In the genomic region with DNA sequence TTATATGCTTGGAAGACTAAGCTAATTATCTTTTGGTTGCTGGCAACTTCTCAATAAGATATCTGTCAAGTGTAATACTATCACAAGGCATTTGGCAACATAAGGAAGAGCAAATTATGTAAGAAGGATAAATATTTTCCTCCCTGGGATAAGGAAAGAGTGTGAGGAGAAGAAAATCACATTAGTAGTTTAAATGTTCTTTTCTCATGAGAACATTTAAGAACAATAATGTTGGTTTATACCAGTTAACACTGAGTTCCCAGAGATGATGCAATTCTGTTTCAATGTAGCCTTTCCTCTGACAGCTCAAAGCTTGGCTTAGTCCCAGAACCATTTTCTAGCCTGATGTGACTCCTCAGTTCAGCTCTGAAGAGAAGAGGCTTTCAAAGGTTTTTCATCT, we compare ENCODE assay signal across 9 cellular contexts.
DNase-seq lines count a peak whose midpoint lies in the region; ATAC-seq, FAIRE-seq and TF ChIP-seq lines count a peak whose summit lies in the region.
"Had no signal": no experiment of that assay in that cellular context is flagged by ENCODE, and none has a peak within 500 bp of the region (broad histone marks: within the 10 kb centered on the region; RNA-seq: fewer than 3 reads in every experiment).

No MANE protein-coding gene starts in this region.

- H3K36me3 ChIP-seq in brain microvascular endothelial cell (replicated peaks) (no peaks in the 10 kb centered on the region), kidney (ENCODE audit: control insufficient read depth in 1 of 2, insufficient read depth in 2 of 2, low read length in 2 of 2) (no peaks in the 10 kb centered on the region), upper lobe of left lung (no peaks in the 10 kb centered on the region), OCI-LY7 (ENCODE audit: insufficient read depth, low read length) (no peaks in the 10 kb centered on the region)

- H4K20me1 ChIP-seq in OCI-LY7 (ENCODE audit: insufficient read depth, low read length) = no peaks in the 10 kb centered on the region

- H2AFZ ChIP-seq in OCI-LY7 (ENCODE audit: low read length) = no peak overlapping the region

- in situ Hi-C loops in brain microvascular endothelial cell (cut with HindIII; ENCODE audit: low pct_ligation_motif_present, low sequenced_read_pairs) = no loop called here

- H3K9me3 ChIP-seq in kidney (ENCODE audit: control insufficient read depth in 1 of 2, low read length in 2 of 2) (peaks cover 0 to 2% of the 10 kb centered on the region in 2 donors), upper lobe of left lung (no peaks in the 10 kb centered on the region), OCI-LY7 (ENCODE audit: low read length) (no peaks in the 10 kb centered on the region)

- H3K4me2 ChIP-seq in OCI-LY7 (ENCODE audit: low read length) = no peak overlapping the region

- H3K27me3 ChIP-seq in brain microvascular endothelial cell (replicated peaks) (no peaks in the 10 kb centered on the region), upper lobe of left lung (no peaks in the 10 kb centered on the region)

- DNase-seq in NCI-H2196 (lab: John Stamatoyannopoulos, UW; ENCODE audit: unreplicated experiment) (peak; percentile 37), NCI-H2196 treated with DMSO at 0.1 percent for 48 hours (lab: John Stamatoyannopoulos, UW; ENCODE audit: unreplicated experiment) (no peak), brain microvascular endothelial cell (peak; percentile 66), kidney (no peak), upper lobe of left lung (peak in 1 of 2 donors; percentile 22), OCI-LY7 (ENCODE audit: low spot score) (no peak)
- DNase-seq: activated B cell treated with CpG ODN at 0.5 μM for 24 hours had no signal

- H3K9me2 ChIP-seq in OCI-LY7 (ENCODE audit: insufficient read depth, low read length) = no peaks in the 10 kb centered on the region

- POLR2A ChIA-PET in OCI-LY7 (lab: Charles Lee) = interaction anchor here (0.6 to 2.8 kb wide), 2 partner anchors 14 to 466 kb away, joined by 3 to 9 read pairs; no protein-coding TSS in a partner anchor

- H3K4me1 ChIP-seq in kidney (ENCODE audit: control insufficient read depth in 1 of 2, insufficient read depth in 1 of 2, low read depth in 1 of 2, low read length in 2 of 2) (no peaks in the 10 kb centered on the region), upper lobe of left lung (peaks cover 0 to 11% (median 2%) of the 10 kb centered on the region in 4 donors), OCI-LY7 (ENCODE audit: insufficient read depth, low read length, poor library complexity, severe bottlenecking) (no peaks in the 10 kb centered on the region)

- H3K9ac ChIP-seq in kidney (ENCODE audit: low read length in 2 of 2) = no peak overlapping the region

- BruUV-seq in OCI-LY7 (replicated peaks; lab: Mats Ljungman, UMichigan) = no TSS peak

- TF ChIP-seq CTCF in brain microvascular endothelial cell (IDR thresholded peaks at IDR 0.05; ENCODE audit: low read depth, low read length, missing control alignments) (no peak), kidney (IDR thresholded peaks at IDR 0.05; ENCODE audit: borderline replicate concordance, extremely low read depth, insufficient read depth) (no peak), upper lobe of left lung (IDR thresholded peaks at IDR 0.05) (no peak), OCI-LY7 (conservative IDR thresholded peaks at IDR 0.05; ENCODE audit: low read length) (no peak)

- H3K27ac ChIP-seq in brain microvascular endothelial cell (no peak overlapping the region), kidney (ENCODE audit: low read depth in 2 of 2, low read length in 2 of 2) (no peak overlapping the region), upper lobe of left lung (peak overlapping the region in 1 of 4 donors; percentile 18), OCI-LY7 (ENCODE audit: low read depth, low read length, poor library complexity, severe bottlenecking) (no peak overlapping the region)

- FAIRE-seq in kidney (lab: Jason Lieb, UNC) = peak; percentile 13

- TF ChIP-seq POLR2A in upper lobe of left lung (IDR thresholded peaks at IDR 0.05) = no peak

- no peak for TF ChIP-seq EP300 in upper lobe of left lung (IDR thresholded peaks at IDR 0.05)

- CTCF ChIA-PET in OCI-LY7 (lab: Charles Lee; ENCODE audit: unreplicated experiment) = no interaction called here

- H3K4me3 ChIP-seq in brain microvascular endothelial cell (ENCODE audit: low read depth, low read length) (no peak overlapping the region), kidney (ENCODE audit: low read length in 2 of 2) (no peak overlapping the region), upper lobe of left lung (no peak overlapping the region), OCI-LY7 (ENCODE audit: low read depth, low read length, poor library complexity, severe bottlenecking) (no peak overlapping the region)

- intact Hi-C loops in kidney (cut with DNase I) = no loop called here
- intact Hi-C loops in OCI-LY7 (cut with micrococcal nuclease; ENCODE audit: unreplicated experiment) = no loop called here

- H3K79me2 ChIP-seq in OCI-LY7 (ENCODE audit: insufficient read depth, low read depth, low read length) = no peaks in the 10 kb centered on the region

- ATAC-seq in upper lobe of left lung (ENCODE audit: low FRiP score in 2 of 2) (peak; percentile 35 to 80), HG03439 (IDR thresholded peaks at IDR 0.05; ENCODE audit: unreplicated experiment) (no peak), GM18861 (IDR thresholded peaks at IDR 0.05; ENCODE audit: unreplicated experiment) (no peak)

Comparison
In these comparisons a context has a peak if more than half of its experiments do, and no peak if none do; other contexts are left out.
1. DNase-seq: peak in NCI-H2196 (single experiment) and brain microvascular endothelial cell (single experiment); none in NCI-H2196 treated with DMSO at 0.1 percent for 48 hours (single experiment), kidney (single experiment) and OCI-LY7 (single experiment).
2. ATAC-seq: peak in upper lobe of left lung (2 of 2); none in HG03439 (single experiment) and GM18861 (single experiment).